Comparison of ENCODE assay signal across 2 cellular contexts in the genomic region with DNA sequence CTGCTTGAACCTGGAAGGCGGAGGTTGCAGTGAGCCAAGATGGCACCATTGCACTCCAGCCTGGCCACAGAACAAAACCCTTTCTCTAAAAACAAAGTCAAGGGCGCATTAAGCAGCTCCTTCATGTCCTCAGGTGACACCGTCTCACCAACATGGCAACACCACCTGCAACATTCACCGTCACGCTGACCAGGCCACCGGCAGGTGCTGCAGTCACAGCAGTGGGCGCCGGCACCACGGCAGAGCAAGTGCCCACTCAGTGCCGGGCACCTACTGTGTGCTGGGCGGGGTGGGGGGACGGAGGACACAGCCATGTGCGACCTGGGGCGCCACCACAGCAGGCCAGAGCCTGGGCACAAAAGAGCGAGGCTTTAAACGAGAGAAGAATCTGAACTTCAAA.
TF ChIP-seq lines count a peak whose summit lies in the region.

No MANE protein-coding gene starts in this region.

TF ChIP-seq in HCT116, 20 proteins besides CTCF, POLR2A, EP300 and RAD21:
- no peak for TF ChIP-seq EGR1 (IDR thresholded peaks at IDR 0.05; ENCODE audit: low read depth)
- TF ChIP-seq, protein P1, sequence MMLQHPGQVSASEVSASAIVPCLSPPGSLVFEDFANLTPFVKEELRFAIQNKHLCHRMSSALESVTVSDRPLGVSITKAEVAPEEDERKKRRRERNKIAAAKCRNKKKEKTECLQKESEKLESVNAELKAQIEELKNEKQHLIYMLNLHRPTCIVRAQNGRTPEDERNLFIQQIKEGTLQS (IDR thresholded peaks at IDR 0.05) = no peak
- no peak for TF ChIP-seq TCF7L2 (IDR thresholded peaks at IDR 0.05; ENCODE audit: borderline replicate concordance, extremely low read depth, insufficient read depth, insufficient read length)
- TF ChIP-seq, protein P2, sequence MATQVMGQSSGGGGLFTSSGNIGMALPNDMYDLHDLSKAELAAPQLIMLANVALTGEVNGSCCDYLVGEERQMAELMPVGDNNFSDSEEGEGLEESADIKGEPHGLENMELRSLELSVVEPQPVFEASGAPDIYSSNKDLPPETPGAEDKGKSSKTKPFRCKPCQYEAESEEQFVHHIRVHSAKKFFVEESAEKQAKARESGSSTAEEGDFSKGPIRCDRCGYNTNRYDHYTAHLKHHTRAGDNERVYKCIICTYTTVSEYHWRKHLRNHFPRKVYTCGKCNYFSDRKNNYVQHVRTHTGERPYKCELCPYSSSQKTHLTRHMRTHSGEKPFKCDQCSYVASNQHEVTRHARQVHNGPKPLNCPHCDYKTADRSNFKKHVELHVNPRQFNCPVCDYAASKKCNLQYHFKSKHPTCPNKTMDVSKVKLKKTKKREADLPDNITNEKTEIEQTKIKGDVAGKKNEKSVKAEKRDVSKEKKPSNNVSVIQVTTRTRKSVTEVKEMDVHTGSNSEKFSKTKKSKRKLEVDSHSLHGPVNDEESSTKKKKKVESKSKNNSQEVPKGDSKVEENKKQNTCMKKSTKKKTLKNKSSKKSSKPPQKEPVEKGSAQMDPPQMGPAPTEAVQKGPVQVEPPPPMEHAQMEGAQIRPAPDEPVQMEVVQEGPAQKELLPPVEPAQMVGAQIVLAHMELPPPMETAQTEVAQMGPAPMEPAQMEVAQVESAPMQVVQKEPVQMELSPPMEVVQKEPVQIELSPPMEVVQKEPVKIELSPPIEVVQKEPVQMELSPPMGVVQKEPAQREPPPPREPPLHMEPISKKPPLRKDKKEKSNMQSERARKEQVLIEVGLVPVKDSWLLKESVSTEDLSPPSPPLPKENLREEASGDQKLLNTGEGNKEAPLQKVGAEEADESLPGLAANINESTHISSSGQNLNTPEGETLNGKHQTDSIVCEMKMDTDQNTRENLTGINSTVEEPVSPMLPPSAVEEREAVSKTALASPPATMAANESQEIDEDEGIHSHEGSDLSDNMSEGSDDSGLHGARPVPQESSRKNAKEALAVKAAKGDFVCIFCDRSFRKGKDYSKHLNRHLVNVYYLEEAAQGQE (IDR thresholded peaks at IDR 0.05; ENCODE audit: low read depth) = no peak
- TF ChIP-seq EZH2 (IDR thresholded peaks at IDR 0.05) = no peak
- no peak for TF ChIP-seq YY1 (IDR thresholded peaks at IDR 0.05; ENCODE audit: extremely low read depth, insufficient replicate concordance, low read depth, low read length)
- no peak for TF ChIP-seq CEBPB (IDR thresholded peaks at IDR 0.05; ENCODE audit: low read depth)
- no peak for TF ChIP-seq CBX3 (IDR thresholded peaks at IDR 0.05; ENCODE audit: low read depth)
- no peak for TF ChIP-seq POLR2AphosphoS5 (IDR thresholded peaks at IDR 0.05; ENCODE audit: low read depth, low read length)
- TF ChIP-seq ZFX (IDR thresholded peaks at IDR 0.05) = no peak
- no peak for TF ChIP-seq ZNF274 (IDR thresholded peaks at IDR 0.05; ENCODE audit: low read depth, low read length)
- no peak for TF ChIP-seq EZH2phosphoT487 (IDR thresholded peaks at IDR 0.05; ENCODE audit: borderline replicate concordance)
- no peak for TF ChIP-seq FOSL1 (IDR thresholded peaks at IDR 0.05; ENCODE audit: low read depth)

TF ChIP-seq in K562, 482 proteins besides CTCF, POLR2A, EP300 and RAD21:
- TF ChIP-seq POLR2G (IDR thresholded peaks at IDR 0.05; ENCODE audit: low read depth, low read length) (peak; percentile 61), SRSF3 (IDR thresholded peaks at IDR 0.05; ENCODE audit: insufficient read depth, low read length) (no peak), ELF4 (CRISPR knock-in tag; IDR thresholded peaks at IDR 0.05) (no peak), ESRRB (CRISPR knock-in tag; IDR thresholded peaks at IDR 0.05; ENCODE audit: borderline replicate concordance) (no peak), CHD4 (IDR thresholded peaks at IDR 0.05; ENCODE audit: insufficient read depth, insufficient replicate concordance, low read depth, low read length, poor library complexity, severe bottlenecking) (no peak), SIN3B (IDR thresholded peaks at IDR 0.05; ENCODE audit: low read depth) (no peak), SUPT5H (IDR thresholded peaks at IDR 0.05) (peak; percentile 35), RBFOX2 (IDR thresholded peaks at IDR 0.05; ENCODE audit: low read depth, low read length) (0 out of 2 replicates have a peak, but pooled peaks have one; percentile 28), KLF16 (IDR thresholded peaks at IDR 0.05) (no peak), ZKSCAN1 (IDR thresholded peaks at IDR 0.05; ENCODE audit: low read depth, low read length) (peak; percentile 95), NR2C2 (CRISPR knock-in tag; IDR thresholded peaks at IDR 0.05) (no peak), NR2C2 (tag; IDR thresholded peaks at IDR 0.05) (no peak), PHF8 (IDR thresholded peaks at IDR 0.05; ENCODE audit: borderline replicate concordance, low read length) (no peak), MAFK (IDR thresholded peaks at IDR 0.05; ENCODE audit: low read length) (no peak), ZNF444 (CRISPR knock-in tag; IDR thresholded peaks at IDR 0.05) (no peak), ZFX (CRISPR knock-in tag; IDR thresholded peaks at IDR 0.05) (no peak), GATAD2A (IDR thresholded peaks at IDR 0.05) (no peak)
- TF ChIP-seq, protein P3, sequence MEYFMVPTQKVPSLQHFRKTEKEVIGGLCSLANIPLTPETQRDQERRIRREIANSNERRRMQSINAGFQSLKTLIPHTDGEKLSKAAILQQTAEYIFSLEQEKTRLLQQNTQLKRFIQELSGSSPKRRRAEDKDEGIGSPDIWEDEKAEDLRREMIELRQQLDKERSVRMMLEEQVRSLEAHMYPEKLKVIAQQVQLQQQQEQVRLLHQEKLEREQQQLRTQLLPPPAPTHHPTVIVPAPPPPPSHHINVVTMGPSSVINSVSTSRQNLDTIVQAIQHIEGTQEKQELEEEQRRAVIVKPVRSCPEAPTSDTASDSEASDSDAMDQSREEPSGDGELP (CRISPR knock-in tag; IDR thresholded peaks at IDR 0.05; ENCODE audit: borderline replicate concordance) = 0 out of 2 replicates have a peak, but pooled peaks have one; percentile 16
- TF ChIP-seq, protein P4, sequence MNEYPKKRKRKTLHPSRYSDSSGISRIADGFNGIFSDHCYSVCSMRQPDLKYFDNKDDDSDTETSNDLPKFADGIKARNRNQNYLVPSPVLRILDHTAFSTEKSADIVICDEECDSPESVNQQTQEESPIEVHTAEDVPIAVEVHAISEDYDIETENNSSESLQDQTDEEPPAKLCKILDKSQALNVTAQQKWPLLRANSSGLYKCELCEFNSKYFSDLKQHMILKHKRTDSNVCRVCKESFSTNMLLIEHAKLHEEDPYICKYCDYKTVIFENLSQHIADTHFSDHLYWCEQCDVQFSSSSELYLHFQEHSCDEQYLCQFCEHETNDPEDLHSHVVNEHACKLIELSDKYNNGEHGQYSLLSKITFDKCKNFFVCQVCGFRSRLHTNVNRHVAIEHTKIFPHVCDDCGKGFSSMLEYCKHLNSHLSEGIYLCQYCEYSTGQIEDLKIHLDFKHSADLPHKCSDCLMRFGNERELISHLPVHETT (CRISPR knock-in tag; conservative IDR thresholded peaks at IDR 0.05 in 1 of 2, IDR thresholded peaks at IDR 0.05 in 1 of 2) = no peak
TF ChIP-seq in K562: peak in this region for 5.
